Comparison of ENCODE assay signal across 8 cellular contexts in the genomic region with DNA sequence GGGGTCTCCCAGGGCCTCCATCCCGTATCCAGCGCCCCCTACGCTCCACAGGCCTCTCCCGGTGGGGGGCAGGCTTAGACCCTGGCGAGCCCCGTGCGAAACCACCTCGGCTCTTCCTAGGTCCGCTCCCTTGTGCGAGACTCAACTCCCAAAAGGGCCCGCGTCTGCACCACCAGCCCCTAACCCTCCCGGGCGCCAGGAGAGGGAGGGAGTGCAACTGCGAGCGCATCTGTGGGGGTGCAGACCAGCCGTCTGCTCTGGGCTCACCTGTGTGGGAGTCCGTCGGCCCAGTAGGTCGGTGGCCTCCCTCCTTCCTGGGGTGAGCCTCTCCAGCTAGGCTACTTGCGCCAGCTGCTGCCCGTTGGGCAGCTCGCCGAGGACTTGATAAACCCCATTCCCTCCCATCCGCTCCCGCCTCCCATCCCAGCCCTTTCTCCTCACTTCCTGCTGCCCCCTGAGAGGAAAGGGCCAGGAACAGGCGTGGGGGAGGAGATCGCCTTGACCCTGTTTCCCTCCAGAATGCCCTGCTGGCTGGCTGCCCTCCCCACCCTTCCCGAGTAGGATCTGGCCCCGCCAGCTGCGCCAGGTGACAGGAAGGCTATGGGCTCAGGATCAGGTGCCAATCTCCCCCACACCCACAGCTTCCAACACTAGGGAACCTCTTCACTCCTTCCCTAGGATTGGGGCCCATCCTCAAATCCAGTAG. TPM values are rescaled to one million over a fixed set of nuclear protein-coding genes. Genes with fewer than 3 reads are reported as not detected.
DNase-seq lines count a peak whose midpoint lies in the region; ATAC-seq, FAIRE-seq and TF ChIP-seq lines count a peak whose summit lies in the region.

A gene with protein sequence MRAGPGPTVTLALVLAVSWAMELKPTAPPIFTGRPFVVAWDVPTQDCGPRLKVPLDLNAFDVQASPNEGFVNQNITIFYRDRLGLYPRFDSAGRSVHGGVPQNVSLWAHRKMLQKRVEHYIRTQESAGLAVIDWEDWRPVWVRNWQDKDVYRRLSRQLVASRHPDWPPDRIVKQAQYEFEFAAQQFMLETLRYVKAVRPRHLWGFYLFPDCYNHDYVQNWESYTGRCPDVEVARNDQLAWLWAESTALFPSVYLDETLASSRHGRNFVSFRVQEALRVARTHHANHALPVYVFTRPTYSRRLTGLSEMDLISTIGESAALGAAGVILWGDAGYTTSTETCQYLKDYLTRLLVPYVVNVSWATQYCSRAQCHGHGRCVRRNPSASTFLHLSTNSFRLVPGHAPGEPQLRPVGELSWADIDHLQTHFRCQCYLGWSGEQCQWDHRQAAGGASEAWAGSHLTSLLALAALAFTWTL (minus strand): TSS at position 360 of the 706 bp plus-strand sequence. CDS start 2,256 bp downstream, outside the sequence.

- in situ Hi-C loops in IMR-90 (cut with MboI; ENCODE audit: low sequenced_read_pairs): no loop called here
- in situ Hi-C loops in astrocyte of the cerebellum (cut with HindIII; ENCODE audit: low sequenced_read_pairs): no loop called here

- 93% methylated on average over 18 of the region's 31 CpGs for WGBS in A549 (ENCODE audit: missing lambda C conversion rate)
- no CpG with 5 or more reads among the region's 31 CpGs for WGBS in IMR-90 (ENCODE audit: extremely low coverage in 2 of 2, insufficient read length in 1 of 2), 2 experiments

- peaks cover 23% of the 10 kb centered on the region for H3K36me3 Mint-ChIP-seq in stimulated activated effector memory CD8-positive, alpha-beta T cell treated with anti-CD3 and anti-CD28 coated beads, Interleukin-12 subunit alpha, Interleukin-12 subunit beta, amount 100 ng/mL, for 72 hours

- H3K56ac ChIP-seq in IMR-90 (ENCODE audit: extremely low read depth, insufficient read depth, low read length): no peak within 1 kb of the TSS

- H2BK120ac ChIP-seq in IMR-90 (ENCODE audit: low read depth, low read length): peak within 1 kb of the TSS; percentile 54; the same call in 1 of the 2 replicates

- no peak for ATAC-seq in A549
- ATAC-seq in IMR-90 (ENCODE audit: low read depth): no peak
- ATAC-seq in stimulated activated effector memory CD8-positive, alpha-beta T cell treated with anti-CD3 and anti-CD28 coated beads, Interleukin-12 subunit alpha, Interleukin-12 subunit beta, amount 100 ng/mL, for 72 hours: no peak
- ATAC-seq in GM18868 (IDR thresholded peaks at IDR 0.05; ENCODE audit: unreplicated experiment): no peak

- no peak within 1 kb of the TSS for H3K14ac ChIP-seq in IMR-90 (replicated peaks; ENCODE audit: low read depth, low read length)

- FAIRE-seq in A549 (lab: Jason Lieb, UNC): no peak

- no peak within 1 kb of the TSS for H2BK15ac ChIP-seq in IMR-90 (ENCODE audit: low read depth, low read length)

- peaks cover 57% of the 10 kb centered on the region for H3K4me1 Mint-ChIP-seq in stimulated activated effector memory CD8-positive, alpha-beta T cell treated with anti-CD3 and anti-CD28 coated beads, Interleukin-12 subunit alpha, Interleukin-12 subunit beta, amount 100 ng/mL, for 72 hours

- H2AK5ac ChIP-seq in IMR-90 (ENCODE audit: low read depth, low read length): peak within 1 kb of the TSS; percentile 87

- H3K9me1 ChIP-seq in IMR-90 (ENCODE audit: insufficient read depth, low read length): peaks cover 8% of the 10 kb centered on the region

- H4K5ac ChIP-seq in IMR-90 (ENCODE audit: low read depth, low read length): peak within 1 kb of the TSS; percentile 95

- no peak for TF ChIP-seq EP300 in A549 (IDR thresholded peaks at IDR 0.05)

- peaks cover 11% of the 10 kb centered on the region; the same call in 1 of the 2 replicates for H4K20me1 ChIP-seq in IMR-90 (ENCODE audit: insufficient read depth, low read length)

- peak within 1 kb of the TSS; percentile 58 for H4K91ac ChIP-seq in IMR-90 (ENCODE audit: insufficient read depth, low read depth, low read length)

- no peaks in the 10 kb centered on the region for H3K9me3 Mint-ChIP-seq in stimulated activated effector memory CD8-positive, alpha-beta T cell treated with anti-CD3 and anti-CD28 coated beads, Interleukin-12 subunit alpha, Interleukin-12 subunit beta, amount 100 ng/mL, for 72 hours

- H3K4me3 Mint-ChIP-seq in stimulated activated effector memory CD8-positive, alpha-beta T cell treated with anti-CD3 and anti-CD28 coated beads, Interleukin-12 subunit alpha, Interleukin-12 subunit beta, amount 100 ng/mL, for 72 hours: peak within 1 kb of the TSS; percentile 78

- peak within 1 kb of the TSS; percentile 98 for H2BK5ac ChIP-seq in IMR-90 (ENCODE audit: low read depth, low read length, poor library complexity, severe bottlenecking)

- H3K23ac ChIP-seq in IMR-90 (ENCODE audit: low read depth, low read length): peak within 1 kb of the TSS; percentile 35; the same call in 1 of the 2 replicates

- no peak within 1 kb of the TSS for H3K18ac ChIP-seq in IMR-90 (ENCODE audit: low read depth, low read length)

- dilution Hi-C loops in IMR-90 (cut with HindIII; ENCODE audit: low sequenced_read_pairs, unreplicated experiment): no loop called here

- H2BK20ac ChIP-seq in IMR-90 (ENCODE audit: low read depth, low read length): no peak within 1 kb of the TSS

- H3K79me1 ChIP-seq in IMR-90 (ENCODE audit: low read depth in 1 of 2, low read length in 2 of 2): peaks cover 31 to 58% of the 10 kb centered on the region in 2 experiments

- H3K4me3 ChIP-seq in A549 (peak within 1 kb of the TSS; percentile 65), IMR-90 (ENCODE audit: insufficient read depth, low read depth, low read length) (peak within 1 kb of the TSS; percentile 58), astrocyte of the cerebellum (ENCODE audit: low read depth, low read length) (peak within 1 kb of the TSS; percentile 77), iPS-20b (ENCODE audit: low read length) (peak within 1 kb of the TSS; percentile 100)

- H3K9me3 ChIP-seq in A549: no peaks in the 10 kb centered on the region
- no peaks in the 10 kb centered on the region for H3K9me3 ChIP-seq in IMR-90 (ENCODE audit: control insufficient read depth, insufficient read depth, low read length)
- no peaks in the 10 kb centered on the region for H3K9me3 ChIP-seq in iPS-20b (ENCODE audit: insufficient read depth, low read depth, low read length)

- TF ChIP-seq RAD21 in A549 (conservative IDR thresholded peaks at IDR 0.05 in 1 of 2, IDR thresholded peaks at IDR 0.05 in 1 of 2): no peak
- TF ChIP-seq RAD21 in IMR-90 (IDR thresholded peaks at IDR 0.05; ENCODE audit: low read length): no peak

- TF ChIP-seq CTCF in A549 (IDR thresholded peaks at IDR 0.05): no peak
- TF ChIP-seq CTCF in IMR-90 (conservative IDR thresholded peaks at IDR 0.05; ENCODE audit: low read depth, low read length): no peak
- no peak for TF ChIP-seq CTCF in astrocyte of the cerebellum (IDR thresholded peaks at IDR 0.05; ENCODE audit: low read depth, low read length, missing control alignments)

- peak within 1 kb of the TSS; percentile 96 to 99; a peak in 3 of 4 replicates for H4K8ac ChIP-seq in IMR-90 (ENCODE audit: low read depth in 2 of 2, low read length in 2 of 2)

- H2AFZ ChIP-seq in IMR-90 (replicated peaks; ENCODE audit: low read length, poor library complexity): peak within 1 kb of the TSS; percentile 95

- peak within 1 kb of the TSS; percentile 98 for H3K27ac Mint-ChIP-seq in stimulated activated effector memory CD8-positive, alpha-beta T cell treated with anti-CD3 and anti-CD28 coated beads, Interleukin-12 subunit alpha, Interleukin-12 subunit beta, amount 100 ng/mL, for 72 hours

- peaks cover 26% of the 10 kb centered on the region for H3K36me3 ChIP-seq in IMR-90 (ENCODE audit: control insufficient read depth, insufficient read depth, low read length)
- peaks cover 41% of the 10 kb centered on the region for H3K36me3 ChIP-seq in iPS-20b (ENCODE audit: insufficient read depth, low read depth, low read length)

- peak within 1 kb of the TSS; percentile 99 to 100 for H3K27ac ChIP-seq in A549
- H3K27ac ChIP-seq in IMR-90 (ENCODE audit: insufficient read depth, low read length): peak within 1 kb of the TSS; percentile 98
- H3K27ac ChIP-seq in iPS-20b (ENCODE audit: low read length): peak within 1 kb of the TSS; percentile 91

- peak within 1 kb of the TSS; percentile 93 for H2AK9ac ChIP-seq in IMR-90 (replicated peaks; ENCODE audit: low read depth, low read length, poor library complexity)

- POLR2A ChIA-PET in A549 (lab: Yijun Ruan, JAX): no interaction called here
- POLR2A ChIA-PET in IMR-90 (lab: Charles Lee; ENCODE audit: unreplicated experiment): no interaction called here

- DNase-seq in A549 (ENCODE audit: low read depth in 1 of 2, low spot score in 1 of 2) (no peak), IMR-90 (no peak), astrocyte of the cerebellum (ENCODE audit: low read depth) (no peak), AG08396 (ENCODE audit: low spot score) (no peak)
- no peak for DNase-seq in stimulated activated effector memory CD8-positive, alpha-beta T cell treated with anti-CD3 and anti-CD28 coated beads, Interleukin-12 subunit alpha, Interleukin-12 subunit beta, amount 100 ng/mL, for 72 hours (ENCODE audit: low spot score in 2 of 2)
- DNase-seq in activated CD4-positive, alpha-beta T cell treated with anti-CD3 and anti-CD28 coated beads, Interleukin-2, amount 50 U/mL, for 4 hours: no peak

- no TSS peak for BruUV-seq in IMR-90 (replicated peaks; lab: Mats Ljungman, UMichigan)

- H3K4ac ChIP-seq in IMR-90 (ENCODE audit: low read depth, low read length): peak within 1 kb of the TSS; percentile 66

- intact Hi-C loops in IMR-90 (cut with micrococcal nuclease): loop anchor here (5.0 kb wide), 1 partner anchor 60 kb away; no protein-coding TSS in a partner anchor

- peak within 1 kb of the TSS; percentile 94 for H3K9ac ChIP-seq in IMR-90 (ENCODE audit: low read depth, low read length)
- H3K9ac ChIP-seq in iPS-20b (ENCODE audit: low read depth, low read length): peak within 1 kb of the TSS; percentile 99

- H3K4me1 ChIP-seq in A549 (peaks cover 27% of the 10 kb centered on the region), IMR-90 (ENCODE audit: control insufficient read depth, insufficient read depth, low read length) (peaks cover 26% of the 10 kb centered on the region), iPS-20b (ENCODE audit: insufficient read depth, low read length) (peaks cover 7% of the 10 kb centered on the region; the same call in 1 of the 2 replicates)

- H3K4me2 ChIP-seq in A549 (peak within 1 kb of the TSS; percentile 98), IMR-90 (ENCODE audit: low read depth, low read length) (peak within 1 kb of the TSS; percentile 67)

- no peak for TF ChIP-seq POLR2A in A549 (IDR thresholded peaks at IDR 0.05; ENCODE audit: low read length)
- TF ChIP-seq POLR2A in IMR-90 (IDR thresholded peaks at IDR 0.05; ENCODE audit: low read depth, low read length): no peak

- H3K27me3 ChIP-seq in IMR-90 (ENCODE audit: control insufficient read depth, insufficient read depth, low read length) (no peaks in the 10 kb centered on the region), iPS-20b (ENCODE audit: insufficient read depth, low read length) (no peaks in the 10 kb centered on the region)

- CTCF ChIA-PET in A549 (lab: Yijun Ruan, JAX) (interaction anchor here (1.1 to 5.1 kb wide), 5 partner anchors 12 to 96 kb away, joined by 3 to 56 read pairs (median 12); partner anchors contain the start of genes HYAL3 and NAA80), IMR-90 (lab: Yijun Ruan, JAX) (no interaction called here)

RNA-seq across cellular contexts. Expression of the gene that starts here (rescaled TPM):
- polyA plus RNA-seq in A549 (2011; rRNA removed): 31.0 and 34.6 TPM in 2 replicates
- polyA plus RNA-seq in A549 (2012; cell fraction: cytosol; rRNA removed): 49.8 and 69.8 TPM in 2 replicates
- polyA plus RNA-seq in A549 (2012; cell fraction: nucleus; rRNA removed): 59.3 and 82.2 TPM in 2 replicates
- 21.4 to 24.5 TPM (median 24.4 TPM) in 3 replicates for polyA plus RNA-seq in A549 (2017; fragmentation: RNase III; extraction: RNeasy Plus Mini Kit Qiagen cat#74134 plus additional on column Dnase treatment)
- polyA minus RNA-seq in A549 (2011; rRNA and poly(A)+ RNA removed): 23.4 and 27.4 TPM in 2 replicates
- 53.6 and 56.8 TPM in 2 replicates for total RNA-seq in IMR-90 (2012; rRNA removed)
- 104 and 114 TPM in 2 replicates for polyA plus RNA-seq in IMR-90 (2012; rRNA removed)
- 59.7 and 156 TPM in 2 replicates for polyA plus RNA-seq in IMR-90 (2012; cell fraction: cytosol; rRNA removed)
- polyA plus RNA-seq in IMR-90 (2012; cell fraction: nucleus; rRNA removed; ENCODE audit: low replicate concordance): 32.0 and 77.6 TPM in 2 replicates
